In the genomic region with DNA sequence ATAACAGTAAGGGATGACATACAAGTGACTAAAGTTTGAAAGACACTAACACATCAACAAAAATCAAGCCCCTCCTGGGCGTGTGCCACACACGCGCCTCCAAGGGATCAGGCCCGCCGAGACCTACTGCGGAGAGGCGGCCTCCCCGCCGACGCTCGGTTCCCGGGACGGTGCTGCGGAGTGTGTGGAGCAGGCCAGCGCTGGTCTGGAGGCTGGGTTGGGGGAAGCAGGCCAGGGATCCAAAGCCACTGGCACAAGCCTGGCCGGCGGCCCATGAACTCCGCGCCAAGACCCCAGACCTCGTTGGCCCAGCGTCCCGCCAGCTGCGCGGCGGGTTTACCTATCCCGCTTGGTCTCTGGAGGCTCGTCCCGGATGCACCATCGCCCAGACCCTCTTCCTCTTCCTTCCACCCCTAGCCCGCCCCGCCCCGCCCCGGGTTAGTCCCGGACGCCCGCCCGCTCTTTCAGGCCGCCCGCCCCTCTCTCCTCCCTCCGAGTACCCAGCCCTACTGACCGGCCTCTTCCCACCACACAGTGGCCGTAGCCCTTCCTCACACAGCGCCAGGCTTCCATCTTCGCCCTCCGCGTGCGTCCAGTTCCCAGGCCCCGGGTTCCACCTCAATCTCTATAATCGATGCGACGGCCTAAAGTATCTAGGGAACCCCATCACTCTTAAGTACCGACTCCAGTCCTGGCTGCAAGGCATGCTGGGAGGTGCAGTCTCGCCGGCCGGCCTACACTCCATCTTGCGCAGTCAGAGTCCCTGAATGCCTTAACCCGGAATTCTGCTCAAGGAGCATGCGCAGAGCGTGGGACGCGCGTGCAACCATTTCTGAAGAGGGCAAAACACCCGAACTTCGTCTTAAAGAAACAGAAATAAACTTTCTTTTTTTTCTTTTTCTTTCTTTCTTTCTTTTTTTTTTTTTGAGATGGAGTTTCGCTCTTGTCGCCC, we compare ENCODE assay signal across 1 cellular context.
TF ChIP-seq lines count a peak whose summit lies in the region.

A gene with protein sequence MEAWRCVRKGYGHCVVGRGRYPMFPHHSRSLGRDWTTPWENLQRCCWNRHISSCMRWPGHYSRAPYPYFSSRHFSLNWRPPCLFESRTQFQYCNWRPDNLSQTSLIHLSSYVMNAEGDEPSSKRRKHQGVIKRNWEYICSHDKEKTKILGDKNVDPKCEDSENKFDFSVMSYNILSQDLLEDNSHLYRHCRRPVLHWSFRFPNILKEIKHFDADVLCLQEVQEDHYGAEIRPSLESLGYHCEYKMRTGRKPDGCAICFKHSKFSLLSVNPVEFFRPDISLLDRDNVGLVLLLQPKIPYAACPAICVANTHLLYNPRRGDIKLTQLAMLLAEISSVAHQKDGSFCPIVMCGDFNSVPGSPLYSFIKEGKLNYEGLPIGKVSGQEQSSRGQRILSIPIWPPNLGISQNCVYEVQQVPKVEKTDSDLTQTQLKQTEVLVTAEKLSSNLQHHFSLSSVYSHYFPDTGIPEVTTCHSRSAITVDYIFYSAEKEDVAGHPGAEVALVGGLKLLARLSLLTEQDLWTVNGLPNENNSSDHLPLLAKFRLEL (minus strand): TSS at position 769 of the 952 bp plus-strand sequence. CDS start 196 bp downstream, at position 573.

TF ChIP-seq in liver, 16 proteins besides CTCF, POLR2A, EP300 and RAD21 (continued from another document):
- TF ChIP-seq REST (IDR thresholded peaks at IDR 0.05) (peak; percentile 68), EGR1 (IDR thresholded peaks at IDR 0.05; ENCODE audit: low read depth in 2 of 2) (peak in 1 of 2 donors; percentile 24), HNF4G (IDR thresholded peaks at IDR 0.05) (no peak), GABPA (IDR thresholded peaks at IDR 0.05 in 1 of 2, conservative IDR thresholded peaks at IDR 0.05 in 1 of 2) (peak in 1 of 2 donors; percentile 85), YY1 (IDR thresholded peaks at IDR 0.05) (peak; percentile 99), FOXA1 (IDR thresholded peaks at IDR 0.05) (no peak), TAF1 (conservative IDR thresholded peaks at IDR 0.05) (peak; percentile 67)
- TF ChIP-seq, protein P1, sequence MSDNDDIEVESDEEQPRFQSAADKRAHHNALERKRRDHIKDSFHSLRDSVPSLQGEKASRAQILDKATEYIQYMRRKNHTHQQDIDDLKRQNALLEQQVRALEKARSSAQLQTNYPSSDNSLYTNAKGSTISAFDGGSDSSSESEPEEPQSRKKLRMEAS (IDR thresholded peaks at IDR 0.05) = peak; percentile 74
